Comparison of ENCODE assay signal across 29 cellular contexts in genomic region chrX:119036369-119037029, GRCh38. TPM values are rescaled to one million over a fixed set of nuclear protein-coding genes. Genes with fewer than 3 reads are reported as not detected.
"Had no signal": no experiment of that assay in that cellular context is flagged by ENCODE, and none has a peak within 500 bp of the region (broad histone marks: within the 10 kb centered on the region; RNA-seq: fewer than 3 reads in every experiment).

No MANE protein-coding gene starts in this region.

- H3K4me3 ChIP-seq: esophagus squamous epithelium, mucosa of descending colon, uterus had no signal

- H3K27ac Mint-ChIP-seq: activated CD4-positive, alpha-beta T cell treated with anti-CD3 and anti-CD28 coated beads for 36 hours; activated CD8-positive, alpha-beta memory T cell treated with anti-CD3 and anti-CD28 coated beads, Interleukin-2, amount 10 ng/mL, durations not matched to agents 7 days and 5 days; activated CD8-positive, alpha-beta T cell treated with anti-CD3 and anti-CD28 coated beads, Interleukin-2, amount 10 ng/mL, durations not matched to agents 7 days and 5 days; activated naive CD4-positive, alpha-beta T cell treated with anti-CD3 and anti-CD28 coated beads, Interleukin-2, amount 50 U/mL, for 72 hours; activated T-helper 2 cell treated with anti-CD3 and anti-CD28 coated beads, Interferon-gamma antibody, Interleukin-2, Interleukin-4, amounts not matched to agents 10 μg/mL and 5 μg/mL and 100 μg/mL, durations not matched to agents 14 hours and 24 hours and 36 hours; natural killer cell treated with Interleukin-12 subunit alpha and Interleukin-12 subunit beta and Interleukin-15 and Interleukin-18, amount 100 ng/mL, for 72 hours; type B pancreatic cell had no signal

- H3K36me3 ChIP-seq: esophagus squamous epithelium, uterus had no signal

- DNase-seq: activated CD4-positive, alpha-beta T cell treated with anti-CD3 and anti-CD28 coated beads for 36 hours; activated CD4-positive, CD25-positive, alpha-beta regulatory T cell; activated CD8-positive, alpha-beta memory T cell treated with anti-CD3 and anti-CD28 coated beads, Interleukin-2, amount 10 ng/mL, durations not matched to agents 7 days and 5 days; activated CD8-positive, alpha-beta T cell treated with anti-CD3 and anti-CD28 coated beads, Interleukin-2, amount 10 ng/mL, durations not matched to agents 7 days and 5 days; activated T-cell treated with anti-CD3 and anti-CD28 coated beads, Interleukin-2, amount 50 U/mL, for 48 hours; anterior cingulate cortex; dermis blood vessel endothelial cell; effector CD4-positive, alpha-beta T cell; esophagus squamous epithelium; islet precursor cell; left ventricle myocardium superior; mucosa of descending colon; right cardiac atrium; stimulated activated CD4-positive, alpha-beta T cell treated with anti-CD3 and anti-CD28 coated beads, Interleukin-2, amount 100 ng/mL, for 48 hours; stimulated activated naive CD4-positive, alpha-beta T cell treated with Interleukin-2 at 50 U/mL for 16 hours; uterus had no signal

- H3K27ac ChIP-seq: epithelial cell of prostate, esophagus squamous epithelium, uterus had no signal

- H3K27me3 Mint-ChIP-seq: activated CD4-positive, alpha-beta T cell treated with anti-CD3 and anti-CD28 coated beads for 36 hours; activated CD8-positive, alpha-beta memory T cell treated with anti-CD3 and anti-CD28 coated beads, Interleukin-2, amount 10 ng/mL, durations not matched to agents 7 days and 5 days; type B pancreatic cell had no signal

- H3K27me3 ChIP-seq: esophagus squamous epithelium, uterus had no signal

- H3K4me3 Mint-ChIP-seq: activated CD4-positive, alpha-beta T cell treated with anti-CD3 and anti-CD28 coated beads for 36 hours; activated CD8-positive, alpha-beta memory T cell treated with anti-CD3 and anti-CD28 coated beads, Interleukin-2, amount 10 ng/mL, durations not matched to agents 7 days and 5 days; activated CD8-positive, alpha-beta T cell treated with anti-CD3 and anti-CD28 coated beads, Interleukin-2, amount 10 ng/mL, durations not matched to agents 7 days and 5 days; natural killer cell treated with Interleukin-12 subunit alpha and Interleukin-12 subunit beta and Interleukin-15 and Interleukin-18, amount 100 ng/mL, for 72 hours; type B pancreatic cell had no signal

- H3K9me3 ChIP-seq: esophagus squamous epithelium, mucosa of descending colon, uterus had no signal

- H3K4me1 Mint-ChIP-seq: activated CD4-positive, alpha-beta T cell treated with anti-CD3 and anti-CD28 coated beads for 36 hours; activated CD8-positive, alpha-beta memory T cell treated with anti-CD3 and anti-CD28 coated beads, Interleukin-2, amount 10 ng/mL, durations not matched to agents 7 days and 5 days had no signal

- H3K36me3 Mint-ChIP-seq: activated CD8-positive, alpha-beta memory T cell treated with anti-CD3 and anti-CD28 coated beads, Interleukin-2, amount 10 ng/mL, durations not matched to agents 7 days and 5 days; natural killer cell treated with Interleukin-12 subunit alpha and Interleukin-12 subunit beta and Interleukin-15 and Interleukin-18, amount 100 ng/mL, for 72 hours; type B pancreatic cell had no signal

- H3K4me1 ChIP-seq: uterus had no signal

- ATAC-seq: activated CD4-positive, alpha-beta T cell treated with anti-CD3 and anti-CD28 coated beads for 36 hours; activated CD8-positive, alpha-beta memory T cell treated with anti-CD3 and anti-CD28 coated beads, Interleukin-2, amount 10 ng/mL, durations not matched to agents 7 days and 5 days; activated CD8-positive, alpha-beta T cell treated with anti-CD3 and anti-CD28 coated beads, Interleukin-2, amount 10 ng/mL, durations not matched to agents 7 days and 5 days; activated naive CD4-positive, alpha-beta T cell treated with anti-CD3 and anti-CD28 coated beads, Interleukin-2, amount 50 U/mL, for 72 hours; left ventricle myocardium superior; mucosa of descending colon; right cardiac atrium had no signal

RNA-seq across cellular contexts. Expression of gene CT47C1, which starts 36.3 kb away (rescaled TPM):
- total RNA-seq: activated CD4-positive, alpha-beta T cell treated with anti-CD3 and anti-CD28 coated beads for 36 hours; activated CD8-positive, alpha-beta memory T cell treated with anti-CD3 and anti-CD28 coated beads, Interleukin-2, amount 10 ng/mL, durations not matched to agents 7 days and 5 days; activated CD8-positive, alpha-beta T cell treated with anti-CD3 and anti-CD28 coated beads, Interleukin-2, amount 10 ng/mL, durations not matched to agents 7 days and 5 days; activated naive CD4-positive, alpha-beta T cell treated with anti-CD3 and anti-CD28 coated beads, Interleukin-2, amount 50 U/mL, for 72 hours; activated T-helper 2 cell treated with anti-CD3 and anti-CD28 coated beads, Interferon-gamma antibody, Interleukin-2, Interleukin-4, amounts not matched to agents 10 μg/mL and 5 μg/mL and 100 μg/mL, durations not matched to agents 14 hours and 24 hours and 36 hours; dermis blood vessel endothelial cell; esophagus squamous epithelium; frontal cortex; left ventricle myocardium superior; lung microvascular endothelial cell; mesenteric fat pad; mucosa of descending colon; myocyte; natural killer cell treated with Interleukin-12 subunit alpha and Interleukin-12 subunit beta and Interleukin-15 and Interleukin-18, amount 100 ng/mL, for 72 hours; omental fat pad; right cardiac atrium; skeletal muscle tissue; uterus had no signal
- polyA plus RNA-seq: adipose tissue, right cardiac atrium, thymus had no signal
